ENCODE assay signal across 23 cellular contexts in the genomic region with DNA sequence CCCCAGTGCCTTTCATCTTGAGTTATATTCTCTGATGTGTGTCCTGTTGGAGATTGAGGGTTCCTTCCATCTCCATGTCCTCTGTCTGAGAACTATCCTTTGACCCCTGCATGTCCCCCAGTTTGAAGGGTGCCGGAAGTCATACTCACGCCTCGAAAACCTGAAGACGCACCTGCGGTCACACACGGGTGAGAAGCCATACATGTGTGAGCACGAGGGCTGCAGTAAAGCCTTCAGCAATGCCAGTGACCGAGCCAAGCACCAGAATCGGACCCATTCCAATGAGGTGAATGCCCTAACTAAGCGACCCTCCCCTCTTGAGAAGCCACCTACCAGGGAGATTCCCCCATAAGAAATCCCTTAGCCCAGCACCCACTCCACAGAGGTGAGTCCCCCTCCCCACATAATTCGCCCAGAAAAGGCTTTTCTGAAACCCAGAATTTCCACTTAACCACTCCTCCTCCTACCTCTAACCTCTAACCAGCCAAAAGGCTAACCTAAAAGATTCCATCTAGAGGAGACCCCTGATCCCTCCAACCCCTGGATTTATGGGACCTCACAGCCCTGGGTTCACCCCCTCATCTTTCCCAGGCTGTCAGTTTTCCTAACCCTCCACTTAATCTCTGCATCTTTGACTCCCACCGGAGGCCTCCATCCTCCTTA. TPM values are rescaled to one million over a fixed set of nuclear protein-coding genes. Genes with fewer than 3 reads are reported as not detected.
"Had no signal": no experiment of that assay in that cellular context is flagged by ENCODE, and none has a peak within 500 bp of the region (broad histone marks: within the 10 kb centered on the region; RNA-seq: fewer than 3 reads in every experiment).

No MANE protein-coding gene starts in this region.

- H3K9me3 Mint-ChIP-seq: activated B cell treated with CpG ODN at 0.5 μM for 24 hours; activated T-cell treated with anti-CD3 and anti-CD28 coated beads, Interleukin-2, amount 50 U/mL, for 72 hours; dendritic cell treated with granulocyte-macrophage colony-stimulating factor and Interleukin-4, amounts not matched to agents 40 ng/mL and 50 ng/mL, for 4 days; mesothelial cell of epicardium had no signal

- ATAC-seq: activated T-cell treated with anti-CD3 and anti-CD28 coated beads, Interleukin-2, amount 50 U/mL, for 72 hours; heart left ventricle; right cardiac atrium; stimulated activated naive CD8-positive, alpha-beta T cell treated with anti-CD3 and anti-CD28 coated beads, Interleukin-15, Interleukin-2, amounts not matched to agents 100 U/mL and 50 U/mL, for 24 hours had no signal

- H3K27me3 ChIP-seq: vagina had no signal

- H3K27me3 Mint-ChIP-seq: activated B cell treated with CpG ODN at 0.5 μM for 24 hours had no signal

- H3K36me3 ChIP-seq: transverse colon, vagina had no signal

- H3K4me3 ChIP-seq: heart left ventricle, lung, skin epidermis, transverse colon, vagina had no signal

- DNase-seq: activated B cell treated with CpG ODN at 0.5 μM for 24 hours; activated CD4-positive, alpha-beta T cell treated with anti-CD3 and anti-CD28 coated beads for 48 hours; activated CD8-positive, alpha-beta memory T cell treated with anti-CD3 and anti-CD28 coated beads, Interleukin-2, amount 50 U/mL, for 48 hours; activated gamma-delta T cell; activated T-cell treated with anti-CD3 and anti-CD28 coated beads, Interleukin-2, amount 50 U/mL, for 72 hours; aorta; effector memory CD4-positive, alpha-beta T cell; heart left ventricle; occipital lobe; right cardiac atrium; stimulated activated CD4-positive, alpha-beta T cell treated with anti-CD3 and anti-CD28 coated beads, Interleukin-4, amount 100 ng/mL, for 24 hours; stimulated activated naive CD8-positive, alpha-beta T cell treated with anti-CD3 and anti-CD28 coated beads, Interleukin-15, Interleukin-2, amounts not matched to agents 100 U/mL and 50 U/mL, for 24 hours; transverse colon had no signal

- H3K4me3 Mint-ChIP-seq: activated B cell treated with CpG ODN at 0.5 μM for 24 hours; activated T-cell treated with anti-CD3 and anti-CD28 coated beads, Interleukin-2, amount 50 U/mL, for 72 hours; dendritic cell treated with granulocyte-macrophage colony-stimulating factor and Interleukin-4, amounts not matched to agents 40 ng/mL and 50 ng/mL, for 4 days; mesothelial cell of epicardium had no signal

- H3K27ac ChIP-seq: epithelial cell of prostate, heart left ventricle, skin epidermis, transverse colon, vagina had no signal

- H3K36me3 Mint-ChIP-seq: mesothelial cell of epicardium had no signal

- H3K9me3 ChIP-seq: heart left ventricle, transverse colon, vagina had no signal

- H3K27ac Mint-ChIP-seq: activated T-cell treated with anti-CD3 and anti-CD28 coated beads, Interleukin-2, amount 50 U/mL, for 72 hours; dendritic cell treated with granulocyte-macrophage colony-stimulating factor and Interleukin-4, amounts not matched to agents 40 ng/mL and 50 ng/mL, for 4 days; mesothelial cell of epicardium; progenitor cell of endocrine pancreas had no signal

RNA-seq across cellular contexts. Expression of a gene that starts 12.2 kb away (rescaled TPM):
- total RNA-seq: aorta; frontal cortex; occipital lobe; right cardiac atrium; T-helper 2 cell treated with Interferon-gamma antibody and Interleukin-4, amounts not matched to agents 100 ng/mL and 5 ng/mL, for 36 hours; transverse colon; vagina had no signal

RNA-seq across cellular contexts. Expression of a gene that starts 12.3 kb away (rescaled TPM):
- total RNA-seq: mesothelial cell of epicardium had no signal

RNA-seq across cellular contexts. Expression of a gene that starts 32.8 kb away (rescaled TPM):
- total RNA-seq: activated B cell treated with CpG ODN at 0.5 μM for 24 hours; activated T-cell treated with anti-CD3 and anti-CD28 coated beads, Interleukin-2, amount 50 U/mL, for 72 hours; aorta; fibroblast of lung; frontal cortex; lung; occipital lobe; progenitor cell of endocrine pancreas; right cardiac atrium; T-helper 2 cell treated with Interferon-gamma antibody and Interleukin-4, amounts not matched to agents 100 ng/mL and 5 ng/mL, for 36 hours; transverse colon; vagina had no signal
